10 cellular contexts compared by ENCODE assay signal in genomic region chr2:239246723-239247122, GRCh38.
A peak's percentile ranks its signal among the peaks of the same experiment; 100 is the strongest.
DNase-seq lines count a peak whose midpoint lies in the region; ATAC-seq lines count a peak whose summit lies in the region.
"Had no signal": no experiment of that assay in that cellular context is flagged by ENCODE, and none has a peak within 500 bp of the region (broad histone marks: within the 10 kb centered on the region; RNA-seq: fewer than 3 reads in every experiment).

No MANE protein-coding gene starts in this region.

- intact Hi-C loops in left ventricle myocardium superior (cut with micrococcal nuclease) (no loop called here), Right ventricle myocardium inferior (cut with DNase I) (loop anchor here (5.0 kb wide), 1 partner anchor 66 kb away; no protein-coding TSS in a partner anchor)

- ATAC-seq in left ventricle myocardium superior (peak; percentile 7), Right ventricle myocardium inferior (no peak), HG03135 (IDR thresholded peaks at IDR 0.05; ENCODE audit: unreplicated experiment) (no peak)
- ATAC-seq: GM12878, SK-N-SH treated with all-trans-retinoic acid at 6 μM for 48 hours had no signal

- peak; percentile 35 for DNase-seq in left ventricle myocardium superior
- no peak for DNase-seq in Right ventricle myocardium inferior (ENCODE audit: missing footprints)
- peak; percentile 97 for DNase-seq in SW480 (ENCODE audit: low spot score)
- peak; percentile 27 for DNase-seq in kidney glomerular epithelial cell (lab: John Stamatoyannopoulos, UW)
- no peak for DNase-seq in HuH-7 (ENCODE audit: low spot score)
- no peak for DNase-seq in KG1 (lab: John Stamatoyannopoulos, UW)
- DNase-seq in stimulated activated CD4-positive, alpha-beta T cell treated with anti-CD3 and anti-CD28 coated beads, Interleukin-12 subunit alpha, Interleukin-12 subunit beta, amount 100 ng/mL, for 4 hours: no peak

Comparison
In these comparisons a context has a peak if more than half of its experiments do, and no peak if none do; other contexts are left out.
1. DNase-seq: peak in left ventricle myocardium superior (single experiment), SW480 (single experiment) and kidney glomerular epithelial cell (single experiment); none in Right ventricle myocardium inferior (single experiment), HuH-7 (single experiment), KG1 (single experiment) and stimulated activated CD4-positive, alpha-beta T cell treated with anti-CD3 and anti-CD28 coated beads, Interleukin-12 subunit alpha, Interleukin-12 subunit beta, amount 100 ng/mL, for 4 hours (single experiment).